Comparison of ENCODE assay signal across 8 cellular contexts in the genomic region with DNA sequence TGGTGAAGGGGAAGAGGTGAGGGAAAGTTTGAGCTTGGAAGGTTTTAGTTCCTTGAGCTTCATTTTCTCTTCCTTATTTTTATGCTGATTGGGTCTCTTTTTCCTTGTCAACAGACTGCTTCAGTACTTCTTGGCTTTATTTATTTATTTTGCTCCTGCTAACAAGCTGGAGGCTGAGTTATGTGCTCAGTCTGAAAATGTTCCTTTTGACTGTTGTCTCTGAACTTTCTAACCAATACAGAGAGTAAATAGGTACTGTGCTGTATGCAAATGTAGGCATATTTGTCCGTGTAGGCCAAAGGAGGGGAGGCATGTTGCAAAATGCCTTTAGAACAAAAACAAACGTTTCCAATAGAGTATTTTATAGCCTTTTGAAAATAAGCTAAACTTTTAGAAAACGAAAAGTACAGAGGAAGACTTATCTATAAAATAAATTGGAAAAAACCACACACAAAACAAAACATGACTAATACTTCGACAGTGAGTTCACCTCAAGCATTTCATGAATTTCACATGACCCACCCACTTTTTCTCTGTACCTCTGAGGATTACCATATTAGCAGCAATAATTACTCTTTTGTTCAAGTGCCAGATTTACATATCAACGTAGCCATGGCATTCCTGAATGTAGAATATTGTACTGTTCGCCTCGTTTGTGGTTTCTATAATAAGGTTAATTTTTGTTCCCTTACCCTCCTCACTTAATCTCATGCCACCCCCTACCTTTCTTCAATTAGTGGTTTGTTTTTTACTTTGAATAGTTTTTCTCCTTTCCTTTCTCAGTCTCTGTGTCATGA. TPM values are rescaled to one million over a fixed set of nuclear protein-coding genes. Genes with fewer than 3 reads are reported as not detected.
DNase-seq lines count a peak whose midpoint lies in the region; ATAC-seq, FAIRE-seq and TF ChIP-seq lines count a peak whose summit lies in the region.

No MANE protein-coding gene starts in this region.

- peak overlapping the region; percentile 65 for H3K9ac ChIP-seq in keratinocyte (ENCODE audit: control insufficient read depth, extremely low read depth, insufficient read depth, low read length)

- no peaks in the 10 kb centered on the region for H3K9me1 ChIP-seq in keratinocyte (ENCODE audit: control insufficient read depth, extremely low read depth, insufficient read depth, low read length)

- H3K27ac ChIP-seq in RWPE2 (ENCODE audit: poor library complexity, severe bottlenecking) (peak overlapping the region; percentile 23), keratinocyte (ENCODE audit: control insufficient read depth, insufficient read depth, low read length) (peak overlapping the region; percentile 94)

- H3K27me3 ChIP-seq in RWPE2 (ENCODE audit: insufficient read depth, poor library complexity, severe bottlenecking), result no peaks in the 10 kb centered on the region
- no peaks in the 10 kb centered on the region for H3K27me3 ChIP-seq in keratinocyte (ENCODE audit: control insufficient read depth, extremely low read depth, insufficient read depth, low read length)
- H3K27me3 ChIP-seq in H7 (ENCODE audit: control insufficient read depth, insufficient read depth, low read length), result no peaks in the 10 kb centered on the region

- dilution Hi-C loops in keratinocyte (cut with MboI; ENCODE audit: extremely low pct_ligation_motif_present, low sequenced_read_pairs), result no loop called here

- ATAC-seq in RWPE2 (ENCODE audit: low read depth), result peak; percentile 36; the same call in 1 of the 3 replicates

- TF ChIP-seq CTCF in RWPE2 (IDR thresholded peaks at IDR 0.05; ENCODE audit: poor library complexity, severe bottlenecking), result no peak
- TF ChIP-seq CTCF in keratinocyte (optimal IDR thresholded peaks at IDR 0.05 in 1 of 3, IDR thresholded peaks at IDR 0.05 in 1 of 3, conservative IDR thresholded peaks at IDR 0.05 in 1 of 3; ENCODE audit: extremely low read depth in 1 of 3, insufficient read depth in 2 of 3, low read length in 3 of 3), result no peak

- peak; percentile 75 for FAIRE-seq in keratinocyte (lab: Jason Lieb, UNC)

- H3K4me2 ChIP-seq in keratinocyte (ENCODE audit: control insufficient read depth, extremely low read depth, insufficient read depth, low read depth, low read length), result peak overlapping the region; percentile 83

- DNase-seq in EH (ENCODE audit: low read depth) (peak; percentile 60), H4 (ENCODE audit: low spot score) (peak; percentile 72), RWPE2 (ENCODE audit: low spot score) (no peak), keratinocyte (ENCODE audit: low read depth, low spot score) (no peak), NCI-H187 (lab: John Stamatoyannopoulos, UW) (no peak), HuH-7.5 (ENCODE audit: low spot score) (no peak), H7 (no peak), NCI-H2171 treated with DMSO at 0.1 percent for 48 hours (lab: John Stamatoyannopoulos, UW) (no peak)

- H3K36me3 ChIP-seq in RWPE2 (ENCODE audit: low read depth), result no peaks in the 10 kb centered on the region
- no peaks in the 10 kb centered on the region for H3K36me3 ChIP-seq in keratinocyte (ENCODE audit: control insufficient read depth in 2 of 2, extremely low read depth in 1 of 2, insufficient read depth in 2 of 2, low read length in 2 of 2)
- H3K36me3 ChIP-seq in H7 (replicated peaks; ENCODE audit: control insufficient read depth, insufficient read depth, low read length), result no peaks in the 10 kb centered on the region

- no peak overlapping the region for H3K4me3 ChIP-seq in RWPE2 (ENCODE audit: severe bottlenecking)
- H3K4me3 ChIP-seq in keratinocyte (ENCODE audit: control insufficient read depth in 2 of 3, extremely low read depth in 1 of 3, insufficient read depth in 2 of 3, low read depth in 1 of 3, low read length in 3 of 3), result peak overlapping the region in 2 of 3 experiments; percentile 25 to 42
- H3K4me3 ChIP-seq in H7 (ENCODE audit: insufficient read depth, low read depth, low read length), result no peak overlapping the region

- no peaks in the 10 kb centered on the region for H3K79me2 ChIP-seq in keratinocyte (ENCODE audit: control insufficient read depth, insufficient read depth, low read length)

- no peaks in the 10 kb centered on the region for H3K9me3 ChIP-seq in RWPE2 (ENCODE audit: severe bottlenecking)
- no peaks in the 10 kb centered on the region for H3K9me3 ChIP-seq in keratinocyte (ENCODE audit: control insufficient read depth, low read depth, low read length)

- peak overlapping the region; percentile 67 for H2AFZ ChIP-seq in keratinocyte (ENCODE audit: control insufficient read depth, low read length)

- H3K4me1 ChIP-seq in RWPE2 (ENCODE audit: insufficient read depth, poor library complexity, severe bottlenecking) (peaks cover 8% of the 10 kb centered on the region), keratinocyte (ENCODE audit: control insufficient read depth, extremely low read depth, insufficient read depth, low read length) (peaks cover 35% of the 10 kb centered on the region)

- no peaks in the 10 kb centered on the region for H4K20me1 ChIP-seq in keratinocyte (ENCODE audit: control insufficient read depth, extremely low read depth, insufficient read depth, low read length)

RNA-seq across cellular contexts. Expression of a gene that starts 4.7 kb away (rescaled TPM):
- total RNA-seq in H4 (2014; rRNA removed; shearing (Covaris generic)), result 29.9 and 35.4 TPM in 2 replicates
- polyA plus RNA-seq in keratinocyte, result 11.3 to 15.8 TPM (median 11.8 TPM) in 3 replicates
- polyA plus RNA-seq in keratinocyte (2011; ENCODE audit: low read depth), result 5.2 TPM
- 10.6 and 17.0 TPM in 2 replicates for polyA plus RNA-seq in keratinocyte (2011; cell fraction: cytosol; rRNA removed)
- 5.2 and 6.6 TPM in 2 replicates for polyA plus RNA-seq in keratinocyte (2011; cell fraction: nucleus; rRNA removed)
- 7.6 and 14.4 TPM in 2 replicates for polyA plus RNA-seq in keratinocyte (2012; ENCODE audit: low replicate concordance)
- polyA minus RNA-seq in keratinocyte, result 5.2 to 13.9 TPM (median 9.2 TPM) in 3 replicates
- polyA minus RNA-seq in keratinocyte (2011; cell fraction: cytosol; rRNA and poly(A)+ RNA removed), result 9.8 TPM
- 4.5 and 6.9 TPM in 2 replicates for polyA minus RNA-seq in keratinocyte (2011; cell fraction: nucleus; rRNA and poly(A)+ RNA removed)
- 28.1 and 33.7 TPM in 2 replicates for total RNA-seq in H7 (2014; rRNA removed; shearing (Covaris generic))

RNA-seq across cellular contexts. Expression of a gene that starts 44.3 kb away (rescaled TPM):
- 9.7 and 13.7 TPM in 2 replicates for total RNA-seq in H4 (2014; rRNA removed; shearing (Covaris generic))
- 7.6 to 9.3 TPM (median 8.2 TPM) in 3 replicates for polyA plus RNA-seq in keratinocyte
- 7.3 TPM for polyA plus RNA-seq in keratinocyte (2011; ENCODE audit: low read depth)
- polyA plus RNA-seq in keratinocyte (2011; cell fraction: cytosol; rRNA removed), result 6.3 and 9.5 TPM in 2 replicates
- 8.6 and 10.2 TPM in 2 replicates for polyA plus RNA-seq in keratinocyte (2011; cell fraction: nucleus; rRNA removed)
- polyA plus RNA-seq in keratinocyte (2012; ENCODE audit: low replicate concordance), result 7.0 and 11.6 TPM in 2 replicates
- polyA minus RNA-seq in keratinocyte, result 11.5 to 15.7 TPM (median 12.1 TPM) in 3 replicates
- polyA minus RNA-seq in keratinocyte (2011; cell fraction: cytosol; rRNA and poly(A)+ RNA removed), result 5.6 TPM
- 7.9 and 18.6 TPM in 2 replicates for polyA minus RNA-seq in keratinocyte (2011; cell fraction: nucleus; rRNA and poly(A)+ RNA removed)
- total RNA-seq in H7 (2014; rRNA removed; shearing (Covaris generic)), result 13.6 and 17.2 TPM in 2 replicates

Comparison
In these comparisons a context has a peak if more than half of its experiments do, and no peak if none do; other contexts are left out.
1. DNase-seq: peak in EH (single experiment) and H4 (single experiment); none in RWPE2 (single experiment), keratinocyte (single experiment), NCI-H187 (0 of 2), HuH-7.5 (single experiment), H7 (single experiment) and NCI-H2171 treated with DMSO at 0.1 percent for 48 hours (single experiment).
2. H3K4me3 ChIP-seq: peak in keratinocyte (2 of 3); none in RWPE2 (single experiment) and H7 (single experiment).